ENCODE assay signal across 15 cellular contexts in genomic region chr15:98719169-98719515, GRCh38.
DNase-seq lines count a peak whose midpoint lies in the region; ATAC-seq and TF ChIP-seq lines count a peak whose summit lies in the region.
"Had no signal": no experiment of that assay in that cellular context is flagged by ENCODE, and none has a peak within 500 bp of the region (broad histone marks: within the 10 kb centered on the region; RNA-seq: fewer than 3 reads in every experiment).

No MANE protein-coding gene starts in this region.

- peaks cover 2 to 5% (median 3%) of the 10 kb centered on the region in 3 experiments; a peak in 4 of 7 replicates for H3K36me3 Mint-ChIP-seq in H9 (ENCODE audit: insufficient read depth in 1 of 3, low read depth in 3 of 3)

- no peak overlapping the region for H3K4ac ChIP-seq in H9 (ENCODE audit: low read depth, low read length)

- H3K36me3 ChIP-seq in mammary epithelial cell (ENCODE audit: insufficient read depth, low read length): no peaks in the 10 kb centered on the region
- peaks cover 12% of the 10 kb centered on the region for H3K36me3 ChIP-seq in mesodermal cell (ENCODE audit: control insufficient read depth, insufficient read depth, low read length)

- intact Hi-C loops in mammary epithelial cell (cut with micrococcal nuclease): loop anchor here (2.0 kb wide), 1 partner anchor 60 kb away; no protein-coding TSS in a partner anchor

- dilution Hi-C loops in mammary epithelial cell (cut with HindIII; ENCODE audit: low sequenced_read_pairs): no loop called here

- no peak overlapping the region for H4K8ac ChIP-seq in H9 (replicated peaks; ENCODE audit: insufficient read length, low read depth, low read length)

- no TSS peak for BruUV-seq in mammary epithelial cell (replicated peaks; lab: Mats Ljungman, UMichigan)

- H3K4me3 ChIP-seq in mammary epithelial cell (replicated peaks in 1 of 3; ENCODE audit: insufficient read depth in 1 of 3, low read depth in 2 of 3, low read length in 3 of 3) (no peak overlapping the region), mesodermal cell (ENCODE audit: extremely low read depth, insufficient read depth, low read length, poor library complexity, severe bottlenecking) (no peak overlapping the region)

- no peaks in the 10 kb centered on the region for H3K9me3 ChIP-seq in H9 (ENCODE audit: control insufficient read depth, low read depth, low read length)
- no peaks in the 10 kb centered on the region for H3K9me3 ChIP-seq in mammary epithelial cell (replicated peaks; ENCODE audit: insufficient read depth, low read length)
- no peaks in the 10 kb centered on the region for H3K9me3 ChIP-seq in mesodermal cell (ENCODE audit: control insufficient read depth, low read length)

- H3K4me1 ChIP-seq in H9 (ENCODE audit: insufficient read depth, low read length) (peaks cover 47% of the 10 kb centered on the region), mammary epithelial cell (ENCODE audit: insufficient read depth, low read length) (peaks cover 33% of the 10 kb centered on the region), mesodermal cell (ENCODE audit: control insufficient read depth, insufficient read depth, low read length, poor library complexity, severe bottlenecking) (peaks cover 80% of the 10 kb centered on the region)

- H3K27ac ChIP-seq in H9 (ENCODE audit: insufficient read length, low read depth, low read length) (no peak overlapping the region), mammary epithelial cell (ENCODE audit: insufficient read depth, low read depth, low read length) (no peak overlapping the region), mesodermal cell (ENCODE audit: low read depth, low read length, severe bottlenecking) (peak overlapping the region; percentile 74)

- H3K79me2 ChIP-seq in H9 (ENCODE audit: insufficient read depth, low read length): peaks cover 90% of the 10 kb centered on the region; the same call in 1 of the 2 replicates
- H3K79me2 ChIP-seq in mammary epithelial cell (ENCODE audit: insufficient read depth, low read length): peaks cover 100% of the 10 kb centered on the region

- no peak overlapping the region for H2BK20ac ChIP-seq in H9 (ENCODE audit: low read depth, low read length, poor library complexity, severe bottlenecking)

- peaks cover 83 to 89% of the 10 kb centered on the region in 2 experiments for H3K4me1 Mint-ChIP-seq in H9

- TF ChIP-seq CTCF in H9 (conservative IDR thresholded peaks at IDR 0.05): no peak
- no peak for TF ChIP-seq CTCF in mammary epithelial cell (conservative IDR thresholded peaks at IDR 0.05 in 1 of 2, IDR thresholded peaks at IDR 0.05 in 1 of 2; ENCODE audit: extremely low read depth in 1 of 2, insufficient read depth in 1 of 2, low read depth in 1 of 2, low read length in 2 of 2)

- H2AK5ac ChIP-seq in H9 (ENCODE audit: insufficient read length, low read length): no peak overlapping the region

- H3K79me1 ChIP-seq in H9 (ENCODE audit: insufficient read depth, low read depth, low read length, poor library complexity, severe bottlenecking): peaks cover 21% of the 10 kb centered on the region

- no peak overlapping the region for H3K56ac ChIP-seq in H9 (ENCODE audit: insufficient read length, low read depth, low read length)

- no peaks in the 10 kb centered on the region for H4K20me1 ChIP-seq in H9 (ENCODE audit: control insufficient read depth, insufficient read depth, insufficient read length)
- no peaks in the 10 kb centered on the region for H4K20me1 ChIP-seq in mammary epithelial cell (ENCODE audit: insufficient read depth, low read length)

- no peak overlapping the region for H3K9ac ChIP-seq in H9 (ENCODE audit: extremely low read depth, insufficient read length, low read length)
- no peak overlapping the region for H3K9ac ChIP-seq in mammary epithelial cell (ENCODE audit: insufficient read depth, low read length)

- H3K18ac ChIP-seq in H9 (ENCODE audit: insufficient read length, low read depth, low read length): no peak overlapping the region

- H4K5ac ChIP-seq in H9 (ENCODE audit: insufficient read length, low read depth, low read length): no peak overlapping the region

- ATAC-seq in HG02970 (IDR thresholded peaks at IDR 0.05; ENCODE audit: low FRiP score, unreplicated experiment): no peak
- ATAC-seq: activated T-cell treated with anti-CD3 and anti-CD28 coated beads, Interleukin-2, amount 50 U/mL, for 72 hours; T-helper 17 cell had no signal

- peak overlapping the region in 2 of 3 experiments; percentile 65 to 94; a peak in 6 of 7 replicates for H3K27ac Mint-ChIP-seq in H9
- H3K27ac Mint-ChIP-seq: activated T-cell treated with anti-CD3 and anti-CD28 coated beads, Interleukin-2, amount 50 U/mL, for 72 hours had no signal

- H2BK15ac ChIP-seq in H9 (ENCODE audit: low read depth, low read length): no peak overlapping the region

- H3T11ph ChIP-seq in H9 (ENCODE audit: low read length): no peak overlapping the region

- peak; percentile 12 for DNase-seq in A172 (ENCODE audit: low spot score)
- DNase-seq in H9: no peak
- no peak for DNase-seq in mammary epithelial cell
- no peak for DNase-seq in DMS53 treated with DMSO at 0.1 percent for 48 hours (lab: John Stamatoyannopoulos, UW; ENCODE audit: unreplicated experiment)
- no peak for DNase-seq in SHP77 treated with DMSO at 0.1 percent for 48 hours (lab: John Stamatoyannopoulos, UW)
- no peak for DNase-seq in NCI-H187 treated with DMSO at 0.1 percent for 48 hours (lab: John Stamatoyannopoulos, UW)
- DNase-seq: activated CD4-positive, alpha-beta T cell treated with anti-CD3 and anti-CD28 coated beads for 48 hours; activated T-cell treated with anti-CD3 and anti-CD28 coated beads, Interleukin-2, amount 50 U/mL, for 72 hours; AML-193; anterior cingulate cortex; NCI-H1105; NCI-H510A treated with DMSO at 0.1 percent for 48 hours; T-helper 17 cell had no signal

- H3K14ac ChIP-seq in H9 (ENCODE audit: insufficient read depth, low read length): no peak overlapping the region

- H3K9me3 Mint-ChIP-seq in H9: no peaks in the 10 kb centered on the region
- H3K9me3 Mint-ChIP-seq: activated T-cell treated with anti-CD3 and anti-CD28 coated beads, Interleukin-2, amount 50 U/mL, for 72 hours had no signal

- 0 out of 5 replicates have a peak overlapping the region, but pooled peaks of 1 of the 2 experiments have one; percentile 10 for H3K4me3 Mint-ChIP-seq in H9
- H3K4me3 Mint-ChIP-seq: activated T-cell treated with anti-CD3 and anti-CD28 coated beads, Interleukin-2, amount 50 U/mL, for 72 hours; T-helper 17 cell had no signal

- CTCF ChIA-PET in mammary epithelial cell (lab: Charles Lee; ENCODE audit: low non-redundant PET): interaction anchor here (0.7 kb wide), 1 partner anchor 9 kb away, joined by 3 read pairs; no protein-coding TSS in a partner anchor

- H3K27me3 ChIP-seq in H9 (ENCODE audit: insufficient read depth, low read length) (no peaks in the 10 kb centered on the region; the same call in 1 of the 2 replicates), mammary epithelial cell (ENCODE audit: insufficient read depth, low read length) (no peaks in the 10 kb centered on the region)

- no peak overlapping the region for H2BK5ac ChIP-seq in H9 (ENCODE audit: insufficient read length, low read length)

- in situ Hi-C loops in mammary epithelial cell (cut with MboI; ENCODE audit: low sequenced_read_pairs in 2 of 2): no loop called here

- H2AFZ ChIP-seq in H9 (ENCODE audit: low read length) (no peak overlapping the region), mammary epithelial cell (ENCODE audit: low read depth, low read length) (no peak overlapping the region)

- H3K27me3 Mint-ChIP-seq in H9 (ENCODE audit: low read depth): no peaks in the 10 kb centered on the region

- H4K91ac ChIP-seq in H9 (ENCODE audit: insufficient read length, low read depth, low read length): no peak overlapping the region

- no peak overlapping the region for H2BK12ac ChIP-seq in H9 (ENCODE audit: insufficient read length, low read depth, low read length)

- no peak overlapping the region for H3K23ac ChIP-seq in H9 (ENCODE audit: insufficient read length, low read depth, low read length)

- H3K4me2 ChIP-seq in H9 (ENCODE audit: insufficient read depth, insufficient read length, low read length) (no peak overlapping the region), mammary epithelial cell (ENCODE audit: insufficient read depth, low read depth, low read length) (peak overlapping the region; percentile 87)

- H3K23me2 ChIP-seq in H9 (ENCODE audit: insufficient read length, low read depth, low read length, poor library complexity, severe bottlenecking): no peaks in the 10 kb centered on the region

- WGBS in H9 (ENCODE audit: extremely low coverage, insufficient read length, low lambda C conversion rate): no CpG with 5 or more reads among the region's 1 CpG
- WGBS in mammary epithelial cell (ENCODE audit: low coverage, missing lambda C conversion rate): 25% methylated on average over 1 of the region's 1 CpG
- no CpG with 5 or more reads among the region's 1 CpG for WGBS in mesodermal cell (ENCODE audit: insufficient coverage in 2 of 2), 2 experiments

- no peak overlapping the region for H2BK120ac ChIP-seq in H9 (ENCODE audit: low read depth, low read length, poor library complexity, severe bottlenecking)
